8 cellular contexts compared by ENCODE assay signal in the genomic region with DNA sequence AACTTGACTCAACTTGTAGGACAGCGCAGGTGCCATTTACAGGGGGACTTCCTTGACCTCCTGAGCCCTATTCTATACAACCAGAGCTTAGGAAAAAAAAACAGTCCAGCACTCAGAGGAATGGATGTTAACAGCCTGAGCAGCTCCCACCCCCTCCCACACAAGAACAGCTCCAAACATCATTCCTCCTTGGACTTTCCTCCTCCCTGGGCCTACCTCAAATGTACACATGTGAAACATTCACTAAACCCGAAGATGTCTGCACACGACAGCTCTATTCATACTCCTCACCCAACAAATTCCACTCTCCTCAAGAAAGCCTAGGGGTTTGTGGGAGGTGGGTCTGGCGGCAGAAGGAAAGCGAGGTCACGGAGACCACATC. TPM values are rescaled to one million over a fixed set of nuclear protein-coding genes. Genes with fewer than 3 reads are reported as not detected.
DNase-seq lines count a peak whose midpoint lies in the region; ATAC-seq, FAIRE-seq and TF ChIP-seq lines count a peak whose summit lies in the region.

No MANE protein-coding gene starts in this region.

- FAIRE-seq in keratinocyte (lab: Jason Lieb, UNC), result no peak

- H3K9me3 Mint-ChIP-seq in activated naive CD8-positive, alpha-beta T cell treated with anti-CD3 and anti-CD28 coated beads for 36 hours, result no peaks in the 10 kb centered on the region

- H3K27ac Mint-ChIP-seq in activated naive CD8-positive, alpha-beta T cell treated with anti-CD3 and anti-CD28 coated beads for 36 hours, result peak overlapping the region; percentile 77

- dilution Hi-C loops in keratinocyte (cut with MboI; ENCODE audit: extremely low pct_ligation_motif_present, low sequenced_read_pairs), result loop anchor here (25.0 kb wide), 1 partner anchor 184 kb away; no protein-coding TSS in a partner anchor

- H3K4me2 ChIP-seq in keratinocyte (ENCODE audit: control insufficient read depth, extremely low read depth, insufficient read depth, low read depth, low read length), result peak overlapping the region; percentile 99

- peak overlapping the region; percentile 77 for H3K27ac ChIP-seq in keratinocyte (ENCODE audit: control insufficient read depth, insufficient read depth, low read length)
- H3K27ac ChIP-seq in substantia nigra (ENCODE audit: low read depth, low read length, poor library complexity, severe bottlenecking), result peak overlapping the region; percentile 89

- H2AFZ ChIP-seq in keratinocyte (ENCODE audit: control insufficient read depth, low read length), result peak overlapping the region; percentile 98

- DNase-seq in NCI-H146 (lab: John Stamatoyannopoulos, UW) (peak; percentile 27), NCI-H146 treated with DMSO at 0.1 percent for 48 hours (lab: John Stamatoyannopoulos, UW; ENCODE audit: unreplicated experiment) (no peak), keratinocyte (ENCODE audit: low read depth, low spot score) (no peak), substantia nigra (lab: John Stamatoyannopoulos, UW) (no peak), MV-4-11 (lab: John Stamatoyannopoulos, UW) (no peak)
- no peak for DNase-seq in activated naive CD8-positive, alpha-beta T cell treated with anti-CD3 and anti-CD28 coated beads for 36 hours
- DNase-seq in stimulated activated CD8-positive, alpha-beta memory T cell treated with anti-CD3 and anti-CD28 coated beads, Interleukin-4, amount 100 ng/mL, for 48 hours, result no peak

- no peak for TF ChIP-seq CTCF in keratinocyte (optimal IDR thresholded peaks at IDR 0.05 in 1 of 3, IDR thresholded peaks at IDR 0.05 in 1 of 3, conservative IDR thresholded peaks at IDR 0.05 in 1 of 3; ENCODE audit: extremely low read depth in 1 of 3, insufficient read depth in 2 of 3, low read length in 3 of 3)

- ATAC-seq in HG03045 (IDR thresholded peaks at IDR 0.05; ENCODE audit: unreplicated experiment), result no peak

- peak overlapping the region; percentile 82 to 93 (median 85) for H3K4me3 ChIP-seq in keratinocyte (ENCODE audit: control insufficient read depth in 2 of 3, extremely low read depth in 1 of 3, insufficient read depth in 2 of 3, low read depth in 1 of 3, low read length in 3 of 3)

- H3K4me3 Mint-ChIP-seq in activated naive CD8-positive, alpha-beta T cell treated with anti-CD3 and anti-CD28 coated beads for 36 hours, result peak overlapping the region; percentile 88

- no peaks in the 10 kb centered on the region for H3K27me3 ChIP-seq in keratinocyte (ENCODE audit: control insufficient read depth, extremely low read depth, insufficient read depth, low read length)

- peaks cover 37% of the 10 kb centered on the region for H3K36me3 Mint-ChIP-seq in activated naive CD8-positive, alpha-beta T cell treated with anti-CD3 and anti-CD28 coated beads for 36 hours

- H3K9me3 ChIP-seq in keratinocyte (ENCODE audit: control insufficient read depth, low read depth, low read length), result no peaks in the 10 kb centered on the region

- peaks cover 6 to 13% of the 10 kb centered on the region in 2 experiments for H3K36me3 ChIP-seq in keratinocyte (ENCODE audit: control insufficient read depth in 2 of 2, extremely low read depth in 1 of 2, insufficient read depth in 2 of 2, low read length in 2 of 2)

- peaks cover 27% of the 10 kb centered on the region for H3K4me1 ChIP-seq in keratinocyte (ENCODE audit: control insufficient read depth, extremely low read depth, insufficient read depth, low read length)

- peaks cover 4% of the 10 kb centered on the region for H4K20me1 ChIP-seq in keratinocyte (ENCODE audit: control insufficient read depth, extremely low read depth, insufficient read depth, low read length)

- peaks cover 41% of the 10 kb centered on the region for H3K79me2 ChIP-seq in keratinocyte (ENCODE audit: control insufficient read depth, insufficient read depth, low read length)

- H3K27me3 Mint-ChIP-seq in activated naive CD8-positive, alpha-beta T cell treated with anti-CD3 and anti-CD28 coated beads for 36 hours, result no peaks in the 10 kb centered on the region

- peak overlapping the region; percentile 87 for H3K9ac ChIP-seq in keratinocyte (ENCODE audit: control insufficient read depth, extremely low read depth, insufficient read depth, low read length)

- H3K4me1 Mint-ChIP-seq in activated naive CD8-positive, alpha-beta T cell treated with anti-CD3 and anti-CD28 coated beads for 36 hours, result peaks cover 41% of the 10 kb centered on the region

- peaks cover 3% of the 10 kb centered on the region for H3K9me1 ChIP-seq in keratinocyte (ENCODE audit: control insufficient read depth, extremely low read depth, insufficient read depth, low read length)

RNA-seq across cellular contexts. Expression of a gene that starts 0.5 kb away (rescaled TPM):
- total RNA-seq in activated naive CD8-positive, alpha-beta T cell treated with anti-CD3 and anti-CD28 coated beads for 36 hours, result 10 to 100 TPM; 17.3 to 17.9 TPM
- polyA plus RNA-seq in keratinocyte, result 8.6 to 9.7 TPM (median 9.1 TPM) in 3 replicates
- polyA plus RNA-seq in keratinocyte (2011; ENCODE audit: low read depth), result 2.1 TPM
- polyA plus RNA-seq in keratinocyte (2011; cell fraction: cytosol; rRNA removed), result 7.6 and 9.1 TPM in 2 replicates
- polyA plus RNA-seq in keratinocyte (2011; cell fraction: nucleus; rRNA removed), result 13.1 and 13.9 TPM in 2 replicates
- polyA plus RNA-seq in keratinocyte (2012; ENCODE audit: low replicate concordance), result 5.1 and 8.2 TPM in 2 replicates
- 10.4 to 15.1 TPM (median 15.0 TPM) in 3 replicates for polyA minus RNA-seq in keratinocyte
- polyA minus RNA-seq in keratinocyte (2011; cell fraction: cytosol; rRNA and poly(A)+ RNA removed), result 7.1 TPM
- polyA minus RNA-seq in keratinocyte (2011; cell fraction: nucleus; rRNA and poly(A)+ RNA removed), result 6.3 and 11.2 TPM in 2 replicates

RNA-seq across cellular contexts. Expression of a gene that starts 6.0 kb away (rescaled TPM):
- 100 to 1,000 TPM; 398 to 421 TPM for total RNA-seq in activated naive CD8-positive, alpha-beta T cell treated with anti-CD3 and anti-CD28 coated beads for 36 hours
- 190 to 418 TPM (median 306 TPM) in 3 replicates for polyA plus RNA-seq in keratinocyte
- 59.2 TPM for polyA plus RNA-seq in keratinocyte (2011; ENCODE audit: low read depth)
- polyA plus RNA-seq in keratinocyte (2011; cell fraction: cytosol; rRNA removed), result 291 and 312 TPM in 2 replicates
- polyA plus RNA-seq in keratinocyte (2011; cell fraction: nucleus; rRNA removed), result 60.6 and 110 TPM in 2 replicates
- 311 and 566 TPM in 2 replicates for polyA plus RNA-seq in keratinocyte (2012; ENCODE audit: low replicate concordance)
- 2.3 to 21.0 TPM (median 11.6 TPM) in 3 replicates for polyA minus RNA-seq in keratinocyte
- polyA minus RNA-seq in keratinocyte (2011; cell fraction: cytosol; rRNA and poly(A)+ RNA removed), result 84.6 TPM
- 6.3 and 9.9 TPM in 2 replicates for polyA minus RNA-seq in keratinocyte (2011; cell fraction: nucleus; rRNA and poly(A)+ RNA removed)

RNA-seq across cellular contexts. Expression of a gene that starts 6.1 kb away (rescaled TPM):
- 10 to 100 TPM; 28.2 to 29.5 TPM for total RNA-seq in activated naive CD8-positive, alpha-beta T cell treated with anti-CD3 and anti-CD28 coated beads for 36 hours
- 27.9 to 28.8 TPM (median 28.4 TPM) in 3 replicates for polyA plus RNA-seq in keratinocyte
- polyA plus RNA-seq in keratinocyte (2011; ENCODE audit: low read depth), result 13.6 TPM
- polyA plus RNA-seq in keratinocyte (2011; cell fraction: cytosol; rRNA removed), result 18.9 and 21.4 TPM in 2 replicates
- 20.3 and 22.1 TPM in 2 replicates for polyA plus RNA-seq in keratinocyte (2011; cell fraction: nucleus; rRNA removed)
- 14.3 and 21.5 TPM in 2 replicates for polyA plus RNA-seq in keratinocyte (2012; ENCODE audit: low replicate concordance)
- 14.3 to 24.7 TPM (median 19.8 TPM) in 3 replicates for polyA minus RNA-seq in keratinocyte
- 15.3 TPM for polyA minus RNA-seq in keratinocyte (2011; cell fraction: cytosol; rRNA and poly(A)+ RNA removed)
- 5.0 and 8.2 TPM in 2 replicates for polyA minus RNA-seq in keratinocyte (2011; cell fraction: nucleus; rRNA and poly(A)+ RNA removed)

RNA-seq across cellular contexts. Expression of a gene that starts 16.1 kb away (rescaled TPM):
- total RNA-seq in activated naive CD8-positive, alpha-beta T cell treated with anti-CD3 and anti-CD28 coated beads for 36 hours, result 1 to 10 TPM; 1.6 to 2.4 TPM
- polyA plus RNA-seq in keratinocyte, result 67.5 to 124 TPM (median 83.0 TPM) in 3 replicates
- 78.3 TPM for polyA plus RNA-seq in keratinocyte (2011; ENCODE audit: low read depth)
- 15.3 and 27.8 TPM in 2 replicates for polyA plus RNA-seq in keratinocyte (2011; cell fraction: cytosol; rRNA removed)
- polyA plus RNA-seq in keratinocyte (2011; cell fraction: nucleus; rRNA removed), result 412 and 505 TPM in 2 replicates
- 67.7 and 78.5 TPM in 2 replicates for polyA plus RNA-seq in keratinocyte (2012; ENCODE audit: low replicate concordance)
- 149 to 232 TPM (median 170 TPM) in 3 replicates for polyA minus RNA-seq in keratinocyte
- 90.0 TPM for polyA minus RNA-seq in keratinocyte (2011; cell fraction: cytosol; rRNA and poly(A)+ RNA removed)
- 318 and 338 TPM in 2 replicates for polyA minus RNA-seq in keratinocyte (2011; cell fraction: nucleus; rRNA and poly(A)+ RNA removed)

RNA-seq across cellular contexts. Expression of a gene that starts 57.9 kb away (rescaled TPM):
- total RNA-seq in activated naive CD8-positive, alpha-beta T cell treated with anti-CD3 and anti-CD28 coated beads for 36 hours, result 10 to 100 TPM; 68.8 to 73.5 TPM
- 94.4 to 159 TPM (median 95.5 TPM) in 3 replicates for polyA plus RNA-seq in keratinocyte
- polyA plus RNA-seq in keratinocyte (2011; ENCODE audit: low read depth), result 15.8 TPM
- polyA plus RNA-seq in keratinocyte (2011; cell fraction: cytosol; rRNA removed), result 123 and 181 TPM in 2 replicates
- 73.3 and 94.4 TPM in 2 replicates for polyA plus RNA-seq in keratinocyte (2011; cell fraction: nucleus; rRNA removed)
- 62.3 and 188 TPM in 2 replicates for polyA plus RNA-seq in keratinocyte (2012; ENCODE audit: low replicate concordance)
- polyA minus RNA-seq in keratinocyte, result 120 to 289 TPM (median 147 TPM) in 3 replicates
- 189 TPM for polyA minus RNA-seq in keratinocyte (2011; cell fraction: cytosol; rRNA and poly(A)+ RNA removed)
- polyA minus RNA-seq in keratinocyte (2011; cell fraction: nucleus; rRNA and poly(A)+ RNA removed), result 35.5 and 38.2 TPM in 2 replicates
